ENCODE assay signal across 9 cellular contexts in the genomic region with DNA sequence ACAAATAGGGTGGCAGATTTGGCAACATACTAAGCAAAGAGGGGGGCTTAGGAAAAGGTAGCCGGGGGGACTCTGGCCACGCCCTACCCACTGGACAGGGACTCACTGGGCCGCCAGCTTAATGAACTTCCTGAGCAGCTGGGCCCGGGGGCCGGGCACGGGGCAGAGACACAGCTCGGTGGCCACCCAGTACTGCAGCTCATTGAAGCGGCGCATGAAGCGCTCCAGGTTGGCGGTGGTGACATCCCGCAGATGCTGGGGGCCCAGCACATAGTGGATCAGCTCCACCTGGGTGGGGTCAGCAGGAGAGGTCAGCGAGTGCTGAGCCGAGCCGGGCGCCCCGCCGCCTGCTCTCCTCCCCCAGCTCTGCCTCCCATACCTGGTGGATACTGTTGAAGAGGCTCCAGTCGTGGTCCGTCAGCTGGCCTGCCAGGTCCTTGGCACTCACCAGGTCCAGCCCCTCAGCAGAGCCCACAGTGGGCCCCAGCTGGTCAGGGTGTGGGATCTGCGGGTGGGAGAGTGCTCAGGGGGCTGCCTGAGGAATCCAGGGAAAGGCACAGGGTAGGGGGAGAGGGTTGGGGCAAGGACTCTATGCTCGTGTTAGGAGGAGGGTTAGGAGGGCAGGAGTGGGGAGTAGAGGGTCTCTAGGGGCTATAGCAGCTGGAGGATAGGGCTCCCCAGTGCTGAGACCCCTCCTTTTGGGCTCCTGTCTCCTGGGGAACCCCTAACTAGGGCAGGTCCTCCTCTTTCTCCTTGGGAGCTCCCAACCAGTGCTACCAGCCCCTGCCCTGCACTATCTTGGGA. TPM values are rescaled to one million over a fixed set of nuclear protein-coding genes. Genes with fewer than 3 reads are reported as not detected.
DNase-seq lines count a peak whose midpoint lies in the region; ATAC-seq lines count a peak whose summit lies in the region.
"Had no signal": no experiment of that assay in that cellular context is flagged by ENCODE, and none has a peak within 500 bp of the region (broad histone marks: within the 10 kb centered on the region; RNA-seq: fewer than 3 reads in every experiment).

No MANE protein-coding gene starts in this region.

- peak overlapping the region; percentile 35 to 64 for H3K27ac Mint-ChIP-seq in T-cell

- POLR2A ChIA-PET in T-cell (lab: Charles Lee) = interaction anchor here (0.5 to 0.9 kb wide), 3 partner anchors 26 to 220 kb away, joined by 3 to 4 read pairs (median 3); no protein-coding TSS in a partner anchor

- CTCF ChIA-PET in T-cell (lab: Charles Lee) = interaction anchor here (0.6 to 6.1 kb wide), 28 partner anchors 11 to 1438 kb away, joined by 3 to 95 read pairs (median 6); partner anchors contain the start of genes RAPGEF3 (in 1 of the 2), RPAP3 (in 1 of the 2) and VDR (in 1 of the 2)

- no peaks in the 10 kb centered on the region for H3K9me3 Mint-ChIP-seq in T-cell

- no peaks in the 10 kb centered on the region for H3K27me3 Mint-ChIP-seq in T-cell

- ATAC-seq in GM19025 (IDR thresholded peaks at IDR 0.05; ENCODE audit: low read depth, unreplicated experiment) = peak; percentile 21
- peak; percentile 48 for ATAC-seq in HG02885 (IDR thresholded peaks at IDR 0.05; ENCODE audit: poor library complexity, unreplicated experiment)
- no peak for ATAC-seq in T-cell (replicated peaks in 1 of 4)
- no peak for ATAC-seq in GM21360 (IDR thresholded peaks at IDR 0.05; ENCODE audit: unreplicated experiment)
- ATAC-seq in HG02610 (IDR thresholded peaks at IDR 0.05; ENCODE audit: unreplicated experiment) = no peak

- peaks cover 32 to 49% (median 39%) of the 10 kb centered on the region in 3 donors for H3K4me1 Mint-ChIP-seq in T-cell

- H3K36me3 Mint-ChIP-seq in T-cell = no peaks in the 10 kb centered on the region

- H3K4me3 Mint-ChIP-seq in T-cell = peak overlapping the region; percentile 4 to 24 (median 10)

- DNase-seq in T-cell (no peak), retina (peak; percentile 47), NCI-H345 (lab: John Stamatoyannopoulos, UW) (no peak), NCI-H526 treated with DMSO at 0.1 percent for 48 hours (lab: John Stamatoyannopoulos, UW) (no peak)

RNA-seq across cellular contexts. Expression of gene ENDOU, which starts 15.4 kb away (rescaled TPM):
- total RNA-seq in T-cell = not detected
- total RNA-seq: mononuclear cell had no signal

RNA-seq across cellular contexts. Expression of gene RAPGEF3, which starts 17.9 kb away (rescaled TPM):
- under 1 TPM; 0.25 to 0.99 (median 0.82) TPM for total RNA-seq in T-cell

RNA-seq across cellular contexts. Expression of gene SLC48A1, which starts 32.3 kb away (rescaled TPM):
- total RNA-seq in T-cell = 10 to 100 TPM in 3 of 5 donors, 1 to 10 TPM in 2; 5.8 to 13.7 (median 10.2) TPM

RNA-seq across cellular contexts. Expression of gene RPAP3, which starts 34.9 kb away (rescaled TPM):
- 10 to 100 TPM; 24.0 to 33.5 (median 29.4) TPM for total RNA-seq in T-cell

Comparison
In these comparisons a context has a peak if more than half of its experiments do, and no peak if none do; other contexts are left out.
1. ATAC-seq: peak in GM19025 (single experiment) and HG02885 (single experiment); none in T-cell (0 of 4), GM21360 (single experiment) and HG02610 (single experiment).